In the genomic region with DNA sequence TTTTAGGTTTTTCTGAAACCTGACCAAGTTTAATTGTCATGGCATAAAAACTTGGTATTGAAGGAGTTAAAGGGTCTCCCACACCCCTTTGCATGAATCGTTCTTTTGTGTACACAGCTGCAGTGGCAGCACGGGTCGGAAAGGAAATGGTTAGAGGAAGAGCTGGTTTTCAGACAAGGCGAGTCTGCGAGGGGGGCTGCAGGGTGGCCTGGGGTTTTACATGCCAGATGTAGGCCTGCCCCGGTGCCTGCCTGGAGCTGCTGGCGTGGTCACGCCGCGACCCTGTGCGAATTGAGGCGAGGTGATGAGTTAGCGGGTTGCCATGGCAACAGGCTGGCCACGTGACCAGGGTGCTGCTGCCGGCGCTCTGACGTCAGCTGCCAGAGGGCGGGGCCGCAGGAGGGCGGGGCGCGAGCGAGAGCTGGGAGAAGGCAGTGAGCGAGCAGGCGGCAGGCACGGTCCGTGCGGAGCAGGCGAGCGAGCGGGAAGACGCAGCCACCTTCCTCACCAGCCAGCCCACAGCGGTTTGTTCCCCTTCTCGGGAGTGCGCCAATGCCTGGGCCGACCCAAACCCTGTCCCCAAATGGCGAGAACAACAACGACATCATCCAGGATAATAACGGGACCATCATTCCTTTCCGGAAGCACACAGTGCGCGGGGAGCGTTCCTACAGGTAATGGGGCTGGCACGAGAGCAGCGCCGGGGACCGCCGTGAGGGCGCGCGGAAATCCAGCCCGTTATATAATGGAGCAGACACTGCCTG, we compare ENCODE assay signal across 8 cellular contexts.
DNase-seq lines count a peak whose midpoint lies in the region; ATAC-seq and TF ChIP-seq lines count a peak whose summit lies in the region.

A gene (plus strand): TSS at position 426 of the 764 bp plus-strand sequence. CDS start 127 bp downstream, at position 553.

- TF ChIP-seq POLR2A in GM18951 (IDR thresholded peaks at IDR 0.05; ENCODE audit: extremely low read depth, insufficient read depth, insufficient read length): peak; percentile 93

- in situ Hi-C loops in GM18951 (cut with MboI; ENCODE audit: low sequenced_read_pairs, unreplicated experiment): no loop called here

- peak; percentile 76 for ATAC-seq in HG03196 (IDR thresholded peaks at IDR 0.05; ENCODE audit: unreplicated experiment)

- DNase-seq in AG08395 (ENCODE audit: low spot score): peak; percentile 99
- DNase-seq in NCI-H345 (lab: John Stamatoyannopoulos, UW): peak; percentile 99
- peak; percentile 96 to 98 (median 98) for DNase-seq in activated CD4-positive, CD25-positive, alpha-beta regulatory T cell (lab: John Stamatoyannopoulos, UW)
- DNase-seq in central memory CD4-positive, alpha-beta T cell: peak; percentile 99
- peak; percentile 98 for DNase-seq in inferior parietal cortex (ENCODE audit: extremely low spot score)
- peak; percentile 96 to 98 for DNase-seq in stimulated activated CD4-positive, alpha-beta T cell treated with anti-CD3 and anti-CD28 coated beads, Interleukin-12 subunit alpha, Interleukin-12 subunit beta, amount 100 ng/mL, for 24 hours (ENCODE audit: low read depth in 2 of 2)

Comparison
In these comparisons a context has a peak if more than half of its experiments do, and no peak if none do; other contexts are left out.
1. Peak in every context shown above with its lines: DNase-seq and ATAC-seq.